Comparison of ENCODE assay signal across 13 cellular contexts in genomic region chr15:79170256-79170664, GRCh38.
A peak's percentile ranks its signal among the peaks of the same experiment; 100 is the strongest.
DNase-seq lines count a peak whose midpoint lies in the region; ATAC-seq and TF ChIP-seq lines count a peak whose summit lies in the region.
"Had no signal": no experiment of that assay in that cellular context is flagged by ENCODE, and none has a peak within 500 bp of the region (broad histone marks: within the 10 kb centered on the region; RNA-seq: fewer than 3 reads in every experiment).

No MANE protein-coding gene starts in this region.

- POLR2A ChIA-PET in Caco-2 (lab: Charles Lee) = no interaction called here

- peak; percentile 67 for ATAC-seq in omental fat pad (ENCODE audit: low FRiP score)
- ATAC-seq in stimulated activated naive CD8-positive, alpha-beta T cell treated with anti-CD3 and anti-CD28 coated beads, Interleukin-15, Interleukin-2, amounts not matched to agents 100 U/mL and 50 U/mL, for 24 hours = no peak
- no peak for ATAC-seq in gastroesophageal sphincter
- no peak for ATAC-seq in HG02852 (IDR thresholded peaks at IDR 0.05; ENCODE audit: unreplicated experiment)
- ATAC-seq: activated T-cell treated with anti-CD3 and anti-CD28 coated beads, Interleukin-2, amount 50 U/mL, for 4 hours had no signal

- no peaks in the 10 kb centered on the region for H3K36me3 ChIP-seq in Caco-2 (ENCODE audit: control insufficient read depth, insufficient read depth, low read length)
- H3K36me3 ChIP-seq in gastroesophageal sphincter = no peaks in the 10 kb centered on the region
- H3K36me3 ChIP-seq: thoracic aorta had no signal

- peaks cover 1% of the 10 kb centered on the region for H3K27me3 ChIP-seq in Caco-2 (replicated peaks; ENCODE audit: control insufficient read depth, insufficient read depth, low read length)
- peaks cover 57% of the 10 kb centered on the region for H3K27me3 ChIP-seq in gastroesophageal sphincter

- TF ChIP-seq EP300 in gastroesophageal sphincter (IDR thresholded peaks at IDR 0.05) = no peak

- peak overlapping the region; percentile 66 for H3K27ac ChIP-seq in epithelial cell of prostate
- H3K27ac ChIP-seq in gastroesophageal sphincter = no peak overlapping the region
- H3K27ac ChIP-seq: thoracic aorta had no signal

- no peaks in the 10 kb centered on the region for H3K36me3 Mint-ChIP-seq in Caco-2 (ENCODE audit: insufficient read depth, unreplicated experiment)

- H3K9me3 ChIP-seq in Caco-2 (no peaks in the 10 kb centered on the region), gastroesophageal sphincter (no peaks in the 10 kb centered on the region)
- H3K9me3 ChIP-seq: thoracic aorta had no signal

- no TSS peak for BruUV-seq in Caco-2 (replicated peaks; lab: Mats Ljungman, UMichigan)

- peak; percentile 26 to 48 for DNase-seq in Caco-2
- peak; percentile 32 for DNase-seq in NCI-H460 (ENCODE audit: extremely low read depth, low read depth)
- DNase-seq in epithelial cell of prostate (ENCODE audit: low read depth, low spot score) = peak; percentile 41
- no peak for DNase-seq in omental fat pad (ENCODE audit: low spot score)
- DNase-seq in stimulated activated naive CD8-positive, alpha-beta T cell treated with anti-CD3 and anti-CD28 coated beads, Interleukin-15, Interleukin-2, amounts not matched to agents 100 U/mL and 50 U/mL, for 24 hours = no peak
- DNase-seq in NCI-H446 treated with DMSO at 0.1 percent for 48 hours (lab: John Stamatoyannopoulos, UW) = no peak
- DNase-seq: activated T-cell treated with anti-CD3 and anti-CD28 coated beads, Interleukin-2, amount 50 U/mL, for 4 hours; MV-4-11; NCI-H82; T1000 had no signal

- H3K27ac Mint-ChIP-seq in Caco-2 (ENCODE audit: unreplicated experiment) = no peak overlapping the region

- intact Hi-C loops in Caco-2 (cut with micrococcal nuclease; ENCODE audit: unreplicated experiment) = no loop called here

- H3K4me3 Mint-ChIP-seq in Caco-2 (ENCODE audit: unreplicated experiment) = no peak overlapping the region
- H3K4me3 Mint-ChIP-seq: activated T-cell treated with anti-CD3 and anti-CD28 coated beads, Interleukin-2, amount 50 U/mL, for 4 hours had no signal

- H3K4me1 ChIP-seq in Caco-2 = peaks cover 26% of the 10 kb centered on the region
- H3K4me1 ChIP-seq in gastroesophageal sphincter = no peaks in the 10 kb centered on the region

- H3K9me3 Mint-ChIP-seq in Caco-2 (ENCODE audit: unreplicated experiment) = no peaks in the 10 kb centered on the region
- H3K9me3 Mint-ChIP-seq: activated T-cell treated with anti-CD3 and anti-CD28 coated beads, Interleukin-2, amount 50 U/mL, for 4 hours had no signal

- peaks cover 7% of the 10 kb centered on the region for H3K4me1 Mint-ChIP-seq in Caco-2 (ENCODE audit: low read depth, unreplicated experiment)

- WGBS in gastroesophageal sphincter (ENCODE audit: low coverage in 1 of 2), 2 donors = 13 to 31% methylated on average over 3 to 6 of the region's 6 CpGs

- H3K27me3 Mint-ChIP-seq in Caco-2 (ENCODE audit: insufficient read depth, unreplicated experiment) = no peaks in the 10 kb centered on the region

- no peak for TF ChIP-seq CTCF in Caco-2 (IDR thresholded peaks at IDR 0.05; ENCODE audit: insufficient read depth in 1 of 2, low read depth in 1 of 2, low read length in 1 of 2, severe bottlenecking in 1 of 2, unreplicated experiment in 1 of 2)
- TF ChIP-seq CTCF in omental fat pad (IDR thresholded peaks at IDR 0.05) = no peak
- no peak for TF ChIP-seq CTCF in gastroesophageal sphincter (IDR thresholded peaks at IDR 0.05)

- CTCF ChIA-PET in Caco-2 (lab: Charles Lee) = interaction anchor here (1.0 to 1.3 kb wide), 2 partner anchors 14 to 35 kb away, joined by 4 read pairs; no protein-coding TSS in a partner anchor

- no peak overlapping the region for H3K4me3 ChIP-seq in Caco-2 (ENCODE audit: low read depth, low read length)
- no peak overlapping the region for H3K4me3 ChIP-seq in gastroesophageal sphincter
- H3K4me3 ChIP-seq: thoracic aorta had no signal

- no peak for TF ChIP-seq POLR2A in gastroesophageal sphincter (IDR thresholded peaks at IDR 0.05)

Comparison
In these comparisons a context has a peak if more than half of its experiments do, and no peak if none do; other contexts are left out.
1. DNase-seq: peak in Caco-2 (2 of 2), NCI-H460 (single experiment) and epithelial cell of prostate (single experiment); none in omental fat pad (single experiment), stimulated activated naive CD8-positive, alpha-beta T cell treated with anti-CD3 and anti-CD28 coated beads, Interleukin-15, Interleukin-2, amounts not matched to agents 100 U/mL and 50 U/mL, for 24 hours (single experiment) and NCI-H446 treated with DMSO at 0.1 percent for 48 hours (single experiment).